13 cellular contexts compared by ENCODE assay signal in genomic region chr10:88379575-88379974, GRCh38.
DNase-seq lines count a peak whose midpoint lies in the region; ATAC-seq and TF ChIP-seq lines count a peak whose summit lies in the region.
"Had no signal": no experiment of that assay in that cellular context is flagged by ENCODE, and none has a peak within 500 bp of the region (broad histone marks: within the 10 kb centered on the region; RNA-seq: fewer than 3 reads in every experiment).

No MANE protein-coding gene starts in this region.

- H3K27ac ChIP-seq in breast epithelium (no peak overlapping the region), transverse colon (peak overlapping the region; percentile 43 to 65 (median 54))
- H3K27ac ChIP-seq: vagina had no signal

- WGBS in transverse colon (ENCODE audit: low coverage in 1 of 2), 2 donors, result 67 to 71% methylated on average over 1 to 2 of the region's 2 CpGs

- H3K27me3 Mint-ChIP-seq in MCF 10A (ENCODE audit: insufficient read depth, unreplicated experiment), result no peaks in the 10 kb centered on the region
- H3K27me3 Mint-ChIP-seq: activated naive CD8-positive, alpha-beta T cell had no signal

- peak; percentile 59 for ATAC-seq in SK-N-SH treated with all-trans-retinoic acid at 6 μM for 48 hours
- ATAC-seq: K562 had no signal

- no TSS peak for BruUV-seq in MCF 10A (replicated peaks; lab: Mats Ljungman, UMichigan)

- H3K4me3 ChIP-seq in breast epithelium (no peak overlapping the region), fibroblast of the aortic adventitia (ENCODE audit: low read depth, low read length) (no peak overlapping the region), transverse colon (no peak overlapping the region)
- H3K4me3 ChIP-seq: K562, vagina had no signal

- H3K9me3 Mint-ChIP-seq in MCF 10A (ENCODE audit: unreplicated experiment), result no peaks in the 10 kb centered on the region

- in situ Hi-C loops in transverse colon (cut with MboI; ENCODE audit: low pct_ligation_motif_present in 1 of 4, low pct_unique_long_range_greater_than_20kb in 1 of 4, low sequenced_read_pairs in 3 of 4), result loop anchor here in 1 of 4 donors (25.0 kb wide), 1 partner anchor 517 kb away; the partner anchor contains the start of genes KLLN and PTEN

- TF ChIP-seq CTCF in MCF 10A (IDR thresholded peaks at IDR 0.05; ENCODE audit: unreplicated experiment) (no peak), breast epithelium (IDR thresholded peaks at IDR 0.05) (no peak), fibroblast of the aortic adventitia (IDR thresholded peaks at IDR 0.05; ENCODE audit: insufficient read depth, low read length) (no peak), transverse colon (IDR thresholded peaks at IDR 0.05) (no peak)

- POLR2A ChIA-PET in MCF 10A (lab: Yijun Ruan, JAX), result interaction anchor here (0.6 to 1.0 kb wide), 5 partner anchors 49 to 517 kb away, joined by 3 to 4 read pairs (median 3); no protein-coding TSS in a partner anchor

- H3K36me3 Mint-ChIP-seq in MCF 10A (ENCODE audit: insufficient read depth, unreplicated experiment), result no peaks in the 10 kb centered on the region

- H3K36me3 ChIP-seq in breast epithelium, result no peaks in the 10 kb centered on the region
- H3K36me3 ChIP-seq in transverse colon, result no peaks in the 10 kb centered on the region
- H3K36me3 ChIP-seq: vagina had no signal

- peak; percentile 82 for DNase-seq in MCF 10A (ENCODE audit: unreplicated experiment)
- DNase-seq in breast epithelium (ENCODE audit: low spot score in 2 of 2), result no peak
- peak; percentile 53 for DNase-seq in fibroblast of the aortic adventitia (ENCODE audit: low read depth)
- DNase-seq in transverse colon, result peak; percentile 35
- DNase-seq in activated T-cell treated with anti-CD3 and anti-CD28 coated beads for 4 hours, result no peak
- DNase-seq in NCI-H345 treated with DMSO at 0.1 percent for 48 hours (lab: John Stamatoyannopoulos, UW; ENCODE audit: unreplicated experiment), result no peak
- DNase-seq in NCI-H1105 (lab: John Stamatoyannopoulos, UW), result no peak
- DNase-seq: activated CD4-positive, alpha-beta memory T cell treated with anti-CD3 and anti-CD28 coated beads, Interleukin-2, amount 10 ng/mL, durations not matched to agents 7 days and 5 days; T-helper 1 cell had no signal

- CTCF ChIA-PET in MCF 10A (lab: Yijun Ruan, JAX), result no interaction called here

- H3K9me3 ChIP-seq in breast epithelium (no peaks in the 10 kb centered on the region), transverse colon (no peaks in the 10 kb centered on the region)
- H3K9me3 ChIP-seq: vagina had no signal

- intact Hi-C loops in MCF 10A (cut with micrococcal nuclease) (no loop called here), breast epithelium (cut with DNase I; ENCODE audit: low total_unique reads) (no loop called here), transverse colon (cut with DNase I; ENCODE audit: low total_unique reads) (no loop called here)

- H3K4me1 ChIP-seq in breast epithelium, result no peaks in the 10 kb centered on the region
- peaks cover 0 to 35% (median 11%) of the 10 kb centered on the region in 4 donors for H3K4me1 ChIP-seq in transverse colon
- H3K4me1 ChIP-seq: vagina had no signal

- H3K27me3 ChIP-seq in breast epithelium (no peaks in the 10 kb centered on the region), transverse colon (no peaks in the 10 kb centered on the region)
- H3K27me3 ChIP-seq: vagina had no signal

- TF ChIP-seq POLR2A in breast epithelium (IDR thresholded peaks at IDR 0.05) (no peak), transverse colon (IDR thresholded peaks at IDR 0.05) (no peak)

- H3K4me1 Mint-ChIP-seq in MCF 10A (ENCODE audit: insufficient read depth, unreplicated experiment), result peaks cover 9% of the 10 kb centered on the region

- no peak for TF ChIP-seq EP300 in transverse colon (IDR thresholded peaks at IDR 0.05; ENCODE audit: low read depth)

- H3K4me3 Mint-ChIP-seq in MCF 10A (ENCODE audit: unreplicated experiment), result no peak overlapping the region
- H3K4me3 Mint-ChIP-seq: activated CD4-positive, alpha-beta memory T cell treated with anti-CD3 and anti-CD28 coated beads, Interleukin-2, amount 10 ng/mL, durations not matched to agents 7 days and 5 days; activated naive CD8-positive, alpha-beta T cell had no signal

- no peak overlapping the region for H3K27ac Mint-ChIP-seq in MCF 10A (ENCODE audit: low read depth, unreplicated experiment)
- H3K27ac Mint-ChIP-seq: activated CD4-positive, alpha-beta memory T cell treated with anti-CD3 and anti-CD28 coated beads, Interleukin-2, amount 10 ng/mL, durations not matched to agents 7 days and 5 days; activated naive CD8-positive, alpha-beta T cell had no signal

TF ChIP-seq in SK-N-SH treated with all-trans-retinoic acid at 6 μM for 48 hours, 23 proteins besides CTCF, POLR2A, EP300 and RAD21:
- 0 out of 2 replicates have a peak, but pooled peaks have one; percentile 14 for TF ChIP-seq ISL1 (CRISPR knock-in tag; IDR thresholded peaks at IDR 0.05)
- no peak for TF ChIP-seq ZFP3 (CRISPR knock-in tag; IDR thresholded peaks at IDR 0.05)

Comparison
In these comparisons a context has a peak if more than half of its experiments do, and no peak if none do; other contexts are left out.
1. DNase-seq: peak in MCF 10A (single experiment), fibroblast of the aortic adventitia (single experiment) and transverse colon (single experiment); none in breast epithelium (0 of 2), activated T-cell treated with anti-CD3 and anti-CD28 coated beads for 4 hours (single experiment), NCI-H345 treated with DMSO at 0.1 percent for 48 hours (single experiment) and NCI-H1105 (single experiment).
2. H3K27ac ChIP-seq: peak in transverse colon (4 of 4); none in breast epithelium (0 of 2).